In the genomic region with DNA sequence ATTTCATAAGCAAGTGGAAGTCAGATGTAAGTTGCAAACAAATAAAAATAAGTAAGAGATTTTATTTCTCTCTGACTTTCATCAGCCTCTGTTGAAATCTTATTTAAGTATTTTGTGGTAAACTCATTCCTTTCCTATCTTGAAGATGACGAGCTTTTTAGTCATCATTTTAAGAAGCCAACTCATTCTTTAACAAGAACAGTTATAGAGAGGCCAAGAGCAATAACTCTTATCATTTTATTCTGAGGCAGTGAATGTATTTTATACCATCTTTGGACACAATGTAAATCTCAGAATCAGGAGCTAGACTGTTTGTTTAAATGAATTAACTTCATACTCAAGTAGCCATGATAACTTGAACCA, we compare ENCODE assay signal across 12 cellular contexts.
A peak's percentile ranks its signal among the peaks of the same experiment; 100 is the strongest.
DNase-seq lines count a peak whose midpoint lies in the region; TF ChIP-seq lines count a peak whose summit lies in the region.
"Had no signal": no experiment of that assay in that cellular context is flagged by ENCODE, and none has a peak within 500 bp of the region (broad histone marks: within the 10 kb centered on the region; RNA-seq: fewer than 3 reads in every experiment).

No MANE protein-coding gene starts in this region.

- H3K4me3 ChIP-seq in SK-N-SH (ENCODE audit: low read depth in 2 of 2, low read length in 1 of 2) (no peak overlapping the region; a peak in 1 of 4 replicates), fibroblast of the aortic adventitia (ENCODE audit: low read depth, low read length) (no peak overlapping the region), smooth muscle cell (no peak overlapping the region), A673 (ENCODE audit: low read depth, low read length, poor library complexity, severe bottlenecking) (no peak overlapping the region)

- DNase-seq in H4 (ENCODE audit: low spot score): peak; percentile 59
- DNase-seq in SK-N-SH: no peak
- peak; percentile 97 for DNase-seq in fibroblast of the aortic adventitia (ENCODE audit: low read depth)
- no peak for DNase-seq in smooth muscle cell (lab: John Stamatoyannopoulos, UW; ENCODE audit: unreplicated experiment)
- no peak for DNase-seq in stimulated activated CD4-positive, alpha-beta T cell treated with anti-CD3 and anti-CD28 coated beads, Interleukin-4, amount 100 ng/mL, for 1 hour
- DNase-seq in A673 (ENCODE audit: low spot score): no peak
- DNase-seq in NCI-H2196 treated with DMSO at 0.1 percent for 48 hours (lab: John Stamatoyannopoulos, UW; ENCODE audit: unreplicated experiment): no peak
- DNase-seq: effector CD4-positive, alpha-beta T cell; GOT3; naive thymus-derived CD8-positive, alpha-beta T cell; NCI-H345; SIG-M5 had no signal

- CTCF ChIA-PET in SK-N-SH (lab: Yijun Ruan, JAX): interaction anchor here (1.1 kb wide), 1 partner anchor 66 kb away, joined by 3 read pairs; no protein-coding TSS in a partner anchor
- CTCF ChIA-PET in A673 (lab: Charles Lee): interaction anchor here (0.7 kb wide), 1 partner anchor 29 kb away, joined by 3 read pairs; no protein-coding TSS in a partner anchor

- intact Hi-C loops in A673 (cut with micrococcal nuclease; ENCODE audit: unreplicated experiment): no loop called here

- H3K36me3 ChIP-seq in SK-N-SH (replicated peaks in 1 of 2; ENCODE audit: control insufficient read depth in 1 of 2, insufficient read depth in 2 of 2, low read length in 1 of 2) (no peaks in the 10 kb centered on the region), smooth muscle cell (ENCODE audit: low read depth) (no peaks in the 10 kb centered on the region), A673 (ENCODE audit: insufficient read depth, low read length, poor library complexity, severe bottlenecking) (no peaks in the 10 kb centered on the region)

- BruUV-seq in A673 (replicated peaks; lab: Mats Ljungman, UMichigan): no TSS peak

- no peak overlapping the region; the same call in 1 of the 2 replicates for H2AFZ ChIP-seq in SK-N-SH (ENCODE audit: low read depth)
- peak overlapping the region; percentile 10 for H2AFZ ChIP-seq in smooth muscle cell (ENCODE audit: low read depth)

- TF ChIP-seq RAD21 in SK-N-SH (IDR thresholded peaks at IDR 0.05; ENCODE audit: low read length): no peak

- no peaks in the 10 kb centered on the region for H4K20me1 ChIP-seq in SK-N-SH (ENCODE audit: insufficient read depth)
- no peaks in the 10 kb centered on the region for H4K20me1 ChIP-seq in smooth muscle cell (ENCODE audit: low read depth)

- peaks cover 0 to 23% of the 10 kb centered on the region in 2 experiments; a peak in 2 of 4 replicates for H3K4me1 ChIP-seq in SK-N-SH (ENCODE audit: control insufficient read depth in 1 of 2, insufficient read depth in 2 of 2, low read depth in 1 of 2, low read length in 1 of 2)
- H3K4me1 ChIP-seq in smooth muscle cell (ENCODE audit: low read depth): peaks cover 5% of the 10 kb centered on the region
- H3K4me1 ChIP-seq in A673 (ENCODE audit: insufficient read depth, low read length, poor library complexity, severe bottlenecking): no peaks in the 10 kb centered on the region

- no peaks in the 10 kb centered on the region for H3K9me3 ChIP-seq in SK-N-SH
- H3K9me3 ChIP-seq in smooth muscle cell (replicated peaks; ENCODE audit: low read depth): no peaks in the 10 kb centered on the region
- H3K9me3 ChIP-seq in A673 (ENCODE audit: low read depth, low read length, poor library complexity, severe bottlenecking): no peaks in the 10 kb centered on the region

- H3K27ac ChIP-seq in SK-N-SH (ENCODE audit: low read depth in 2 of 2, low read length in 1 of 2): peak overlapping the region; percentile 72 to 88; a peak in 3 of 4 replicates
- peak overlapping the region; percentile 79 for H3K27ac ChIP-seq in smooth muscle cell (ENCODE audit: low read depth)
- no peak overlapping the region for H3K27ac ChIP-seq in A673 (ENCODE audit: low read depth, low read length, poor library complexity, severe bottlenecking)

- WGBS in SK-N-SH (ENCODE audit: low lambda C conversion rate): 0% methylated on average over 1 of the region's 1 CpG
- 6% methylated on average over 1 of the region's 1 CpG for WGBS in smooth muscle cell (ENCODE audit: low lambda C conversion rate)

- H3K27me3 ChIP-seq in SK-N-SH (ENCODE audit: insufficient read depth) (no peaks in the 10 kb centered on the region), smooth muscle cell (ENCODE audit: low read depth) (no peaks in the 10 kb centered on the region), A673 (replicated peaks; ENCODE audit: insufficient read depth, low read depth, low read length, poor library complexity) (no peaks in the 10 kb centered on the region)

- TF ChIP-seq CTCF in SK-N-SH (IDR thresholded peaks at IDR 0.05): no peak
- TF ChIP-seq CTCF in fibroblast of the aortic adventitia (IDR thresholded peaks at IDR 0.05; ENCODE audit: insufficient read depth, low read length): no peak
- no peak for TF ChIP-seq CTCF in smooth muscle cell (IDR thresholded peaks at IDR 0.05; ENCODE audit: borderline replicate concordance, insufficient read depth, poor library complexity, severe bottlenecking)
- no peak for TF ChIP-seq CTCF in A673 (conservative IDR thresholded peaks at IDR 0.05; ENCODE audit: low read depth, low read length)

- H3K4me2 ChIP-seq in SK-N-SH (peak overlapping the region; percentile 54; the same call in 1 of the 2 replicates), smooth muscle cell (peak overlapping the region; percentile 77)

- peak; percentile 46 to 95 for TF ChIP-seq EP300 in SK-N-SH (IDR thresholded peaks at IDR 0.05; ENCODE audit: borderline replicate concordance in 1 of 2, low read depth in 1 of 2, low read length in 1 of 2)

- H3F3A ChIP-seq in SK-N-SH (replicated peaks; ENCODE audit: insufficient read depth) (peaks cover 39% of the 10 kb centered on the region), smooth muscle cell (ENCODE audit: low read depth) (no peaks in the 10 kb centered on the region)

- H3K79me2 ChIP-seq in SK-N-SH (ENCODE audit: insufficient read depth) (no peaks in the 10 kb centered on the region), smooth muscle cell (ENCODE audit: low read depth) (no peaks in the 10 kb centered on the region)

- POLR2A ChIA-PET in SK-N-SH (lab: Yijun Ruan, JAX) (no interaction called here), A673 (lab: Charles Lee; ENCODE audit: low non-redundant PET) (no interaction called here)

- H3K9ac ChIP-seq in SK-N-SH (peak overlapping the region; percentile 20; the same call in 1 of the 2 replicates), smooth muscle cell (ENCODE audit: low read depth) (no peak overlapping the region)

- no peaks in the 10 kb centered on the region for H3K9me2 ChIP-seq in SK-N-SH

TF ChIP-seq in SK-N-SH, 30 proteins besides CTCF, POLR2A, EP300 and RAD21:
- TF ChIP-seq, protein P1, sequence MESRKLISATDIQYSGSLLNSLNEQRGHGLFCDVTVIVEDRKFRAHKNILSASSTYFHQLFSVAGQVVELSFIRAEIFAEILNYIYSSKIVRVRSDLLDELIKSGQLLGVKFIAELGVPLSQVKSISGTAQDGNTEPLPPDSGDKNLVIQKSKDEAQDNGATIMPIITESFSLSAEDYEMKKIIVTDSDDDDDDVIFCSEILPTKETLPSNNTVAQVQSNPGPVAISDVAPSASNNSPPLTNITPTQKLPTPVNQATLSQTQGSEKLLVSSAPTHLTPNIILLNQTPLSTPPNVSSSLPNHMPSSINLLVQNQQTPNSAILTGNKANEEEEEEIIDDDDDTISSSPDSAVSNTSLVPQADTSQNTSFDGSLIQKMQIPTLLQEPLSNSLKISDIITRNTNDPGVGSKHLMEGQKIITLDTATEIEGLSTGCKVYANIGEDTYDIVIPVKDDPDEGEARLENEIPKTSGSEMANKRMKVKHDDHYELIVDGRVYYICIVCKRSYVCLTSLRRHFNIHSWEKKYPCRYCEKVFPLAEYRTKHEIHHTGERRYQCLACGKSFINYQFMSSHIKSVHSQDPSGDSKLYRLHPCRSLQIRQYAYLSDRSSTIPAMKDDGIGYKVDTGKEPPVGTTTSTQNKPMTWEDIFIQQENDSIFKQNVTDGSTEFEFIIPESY (IDR thresholded peaks at IDR 0.05; ENCODE audit: borderline replicate concordance, low read depth): 0 out of 2 replicates have a peak, but pooled peaks have one; percentile 21
- TF ChIP-seq RFX5 (IDR thresholded peaks at IDR 0.05; ENCODE audit: low read length) (no peak), RXRA (IDR thresholded peaks at IDR 0.05; ENCODE audit: borderline replicate concordance, low read depth) (peak; percentile 73; the same call in 1 of the 2 replicates), TCF12 (IDR thresholded peaks at IDR 0.05) (peak; percentile 93), MEF2A (IDR thresholded peaks at IDR 0.05; ENCODE audit: borderline replicate concordance, low read depth) (peak; percentile 75), CHD2 (IDR thresholded peaks at IDR 0.05; ENCODE audit: low read length, partially characterized antibody) (no peak), GABPA (IDR thresholded peaks at IDR 0.05; ENCODE audit: low read depth) (no peak), JUND (IDR thresholded peaks at IDR 0.05) (peak; percentile 93), FOSL2 (IDR thresholded peaks at IDR 0.05; ENCODE audit: borderline replicate concordance, low read depth) (peak; percentile 96), NFIC (IDR thresholded peaks at IDR 0.05; ENCODE audit: borderline replicate concordance) (peak; percentile 89), POLR2AphosphoS5 (IDR thresholded peaks at IDR 0.05; ENCODE audit: low read depth, low read length) (peak; percentile 81; the same call in 1 of the 2 replicates), TEAD4 (IDR thresholded peaks at IDR 0.05; ENCODE audit: borderline replicate concordance, insufficient read depth) (peak; percentile 62; the same call in 1 of the 2 replicates), FOXM1 (IDR thresholded peaks at IDR 0.05; ENCODE audit: low read depth) (peak; percentile 84)
- TF ChIP-seq, protein P2, sequence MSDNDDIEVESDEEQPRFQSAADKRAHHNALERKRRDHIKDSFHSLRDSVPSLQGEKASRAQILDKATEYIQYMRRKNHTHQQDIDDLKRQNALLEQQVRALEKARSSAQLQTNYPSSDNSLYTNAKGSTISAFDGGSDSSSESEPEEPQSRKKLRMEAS (IDR thresholded peaks at IDR 0.05; ENCODE audit: low read depth): peak; percentile 30; the same call in 1 of the 2 replicates
- TF ChIP-seq, protein P3, sequence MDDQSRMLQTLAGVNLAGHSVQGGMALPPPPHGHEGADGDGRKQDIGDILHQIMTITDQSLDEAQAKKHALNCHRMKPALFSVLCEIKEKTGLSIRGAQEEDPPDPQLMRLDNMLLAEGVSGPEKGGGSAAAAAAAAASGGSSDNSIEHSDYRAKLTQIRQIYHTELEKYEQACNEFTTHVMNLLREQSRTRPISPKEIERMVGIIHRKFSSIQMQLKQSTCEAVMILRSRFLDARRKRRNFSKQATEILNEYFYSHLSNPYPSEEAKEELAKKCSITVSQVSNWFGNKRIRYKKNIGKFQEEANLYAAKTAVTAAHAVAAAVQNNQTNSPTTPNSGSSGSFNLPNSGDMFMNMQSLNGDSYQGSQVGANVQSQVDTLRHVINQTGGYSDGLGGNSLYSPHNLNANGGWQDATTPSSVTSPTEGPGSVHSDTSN (IDR thresholded peaks at IDR 0.05): peak; percentile 92

Comparison
In these comparisons a context has a peak if more than half of its experiments do, and no peak if none do; other contexts are left out.
1. DNase-seq: peak in H4 (single experiment) and fibroblast of the aortic adventitia (single experiment); none in SK-N-SH (single experiment), smooth muscle cell (single experiment), stimulated activated CD4-positive, alpha-beta T cell treated with anti-CD3 and anti-CD28 coated beads, Interleukin-4, amount 100 ng/mL, for 1 hour (single experiment), A673 (single experiment) and NCI-H2196 treated with DMSO at 0.1 percent for 48 hours (single experiment).